ENCODE assay signal across 26 cellular contexts in the genomic region with DNA sequence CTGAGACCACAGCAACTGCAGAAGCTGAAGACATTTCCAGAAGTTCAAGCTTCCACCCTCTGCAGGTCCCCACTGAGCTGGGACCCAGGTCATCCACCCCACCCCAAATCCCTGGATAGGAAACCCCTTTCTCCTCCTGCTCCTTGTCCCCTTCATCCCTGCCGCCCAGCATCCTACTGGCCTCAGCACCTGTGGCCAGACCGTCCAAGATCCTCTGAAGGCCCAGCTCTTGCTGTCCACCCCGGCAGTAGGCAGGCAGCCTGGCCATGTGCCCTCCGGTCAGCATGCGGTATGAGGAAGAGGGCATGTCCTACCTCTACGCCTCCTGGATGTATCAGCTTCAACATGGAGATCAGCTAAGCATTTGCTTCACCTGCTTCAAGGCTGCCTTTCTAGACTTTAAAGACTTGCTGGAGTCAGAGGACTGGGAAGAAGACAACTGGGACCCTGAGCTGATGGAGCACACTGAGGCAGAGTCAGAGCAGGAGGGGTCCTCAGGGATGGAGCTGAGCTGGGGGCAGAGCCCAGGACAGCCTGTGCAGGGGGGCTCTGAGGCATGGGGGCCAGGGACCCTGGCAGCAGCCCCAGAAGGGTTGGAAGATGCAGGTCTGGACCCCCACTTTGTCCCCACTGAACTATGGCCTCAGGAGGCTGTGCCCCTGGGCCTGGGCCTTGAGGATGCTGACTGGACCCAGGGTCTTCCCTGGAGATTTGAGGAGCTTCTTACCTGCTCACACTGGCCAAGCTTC. TPM values are rescaled to one million over a fixed set of nuclear protein-coding genes. Genes with fewer than 3 reads are reported as not detected.
DNase-seq lines count a peak whose midpoint lies in the region; ATAC-seq, FAIRE-seq and TF ChIP-seq lines count a peak whose summit lies in the region.
"Had no signal": no experiment of that assay in that cellular context is flagged by ENCODE, and none has a peak within 500 bp of the region (broad histone marks: within the 10 kb centered on the region; RNA-seq: fewer than 3 reads in every experiment).

No MANE protein-coding gene starts in this region.

- CTCF ChIA-PET in Panc1 (lab: Charles Lee) = interaction anchor here (0.6 kb wide), 2 partner anchors 27 to 39 kb away, joined by 3 to 4 read pairs; no protein-coding TSS in a partner anchor
- CTCF ChIA-PET in HepG2 (lab: Yijun Ruan, JAX; ENCODE audit: low intra/inter-chr PET ratio, low total read pairs) = no interaction called here

- H3K27me3 ChIP-seq in Panc1 (ENCODE audit: control insufficient read depth, insufficient read depth, low read length) (no peaks in the 10 kb centered on the region), HepG2 (ENCODE audit: control insufficient read depth in 1 of 2, insufficient read depth in 2 of 2, low read length in 2 of 2) (no peaks in the 10 kb centered on the region)

- peaks cover 25% of the 10 kb centered on the region for H3K27me3 Mint-ChIP-seq in activated CD4-positive, alpha-beta T cell treated with anti-CD3 and anti-CD28 coated beads, Interleukin-2, amount 10 ng/mL, durations not matched to agents 24 days and 14 days
- peaks cover 21% of the 10 kb centered on the region in 2 donors for H3K27me3 Mint-ChIP-seq in stimulated activated naive B cell treated with anti-CD40 and anti-IgM and Interleukin-4, amounts not matched to agents 10 μg/mL and 1 μg/mL and 100 μg/mL, for 72 hours

- no peak overlapping the region for H3K4me3 Mint-ChIP-seq in activated CD4-positive, alpha-beta T cell treated with anti-CD3 and anti-CD28 coated beads, Interleukin-2, amount 10 ng/mL, durations not matched to agents 24 days and 14 days
- no peak overlapping the region for H3K4me3 Mint-ChIP-seq in stimulated activated naive B cell treated with anti-CD40 and anti-IgM and Interleukin-4, amounts not matched to agents 10 μg/mL and 1 μg/mL and 100 μg/mL, for 72 hours

- H3K27ac ChIP-seq in Panc1 (ENCODE audit: low read length) (no peak overlapping the region), HepG2 (ENCODE audit: extremely low read length, insufficient read depth, low read length) (no peak overlapping the region)

- WGBS in HepG2 (ENCODE audit: low lambda C conversion rate) = 78% methylated on average over 6 of the region's 6 CpGs

- FAIRE-seq in HepG2 (lab: Jason Lieb, UNC) = no peak
- FAIRE-seq: GM19239, HTR-8/SVneo had no signal

- in situ Hi-C loops in Panc1 (cut with HindIII; ENCODE audit: low pct_unique_long_range_greater_than_20kb, low sequenced_read_pairs) (no loop called here), HepG2 (cut with HindIII; ENCODE audit: extremely low pct_ligation_motif_present, low pct_unique_long_range_greater_than_20kb) (no loop called here)

- H3K27ac Mint-ChIP-seq in activated CD4-positive, alpha-beta T cell treated with anti-CD3 and anti-CD28 coated beads, Interleukin-2, amount 10 ng/mL, durations not matched to agents 24 days and 14 days = peak overlapping the region; percentile 43
- peak overlapping the region; percentile 37 for H3K27ac Mint-ChIP-seq in stimulated activated naive B cell treated with anti-CD40 and anti-IgM and Interleukin-4, amounts not matched to agents 10 μg/mL and 1 μg/mL and 100 μg/mL, for 72 hours
- H3K27ac Mint-ChIP-seq: IgD-negative memory B cell had no signal

- POLR2A ChIA-PET in Panc1 (lab: Charles Lee) = interaction anchor here (0.8 kb wide), 1 partner anchor 10 kb away, joined by 6 read pairs; no protein-coding TSS in a partner anchor
- POLR2A ChIA-PET in HepG2 (lab: Yijun Ruan, JAX) = interaction anchor here (1.1 to 1.6 kb wide), 2 partner anchors 8 to 14 kb away, joined by 3 to 8 read pairs; no protein-coding TSS in a partner anchor

- no peak for TF ChIP-seq POLR2A in HepG2 (IDR thresholded peaks at IDR 0.05; ENCODE audit: insufficient read depth in 1 of 2, low read depth in 2 of 2, low read length in 2 of 2)

- H3K4me3 ChIP-seq in Panc1 (ENCODE audit: low read depth in 2 of 2, low read length in 2 of 2) (no peak overlapping the region), HepG2 (replicated peaks in 1 of 3; ENCODE audit: insufficient read depth in 1 of 3, low read depth in 2 of 3, low read length in 3 of 3) (no peak overlapping the region)

- H3K36me3 Mint-ChIP-seq in activated CD4-positive, alpha-beta T cell treated with anti-CD3 and anti-CD28 coated beads, Interleukin-2, amount 10 ng/mL, durations not matched to agents 24 days and 14 days (ENCODE audit: low read depth) = no peaks in the 10 kb centered on the region
- peaks cover 0 to 3% of the 10 kb centered on the region in 2 donors for H3K36me3 Mint-ChIP-seq in stimulated activated naive B cell treated with anti-CD40 and anti-IgM and Interleukin-4, amounts not matched to agents 10 μg/mL and 1 μg/mL and 100 μg/mL, for 72 hours
- H3K36me3 Mint-ChIP-seq: IgD-negative memory B cell had no signal

- DNase-seq in activated CD4-positive, alpha-beta T cell treated with anti-CD3 and anti-CD28 coated beads, Interleukin-2, amount 10 ng/mL, durations not matched to agents 24 days and 14 days = no peak
- DNase-seq in activated CD4-positive, alpha-beta T cell treated with anti-CD3 and anti-CD28 coated beads for 1 hour = no peak
- DNase-seq in Panc1 (ENCODE audit: low read depth, low spot score) (no peak), HepG2 (ENCODE audit: low spot score) (no peak), NCI-H526 treated with DMSO at 0.1 percent for 48 hours (lab: John Stamatoyannopoulos, UW) (no peak)
- no peak for DNase-seq in stimulated activated naive B cell treated with anti-CD40 and anti-IgM and Interleukin-4, amounts not matched to agents 10 μg/mL and 1 μg/mL and 100 μg/mL, for 72 hours
- DNase-seq: 8988T; DMS153; GF-D8; HCEC 1CT; Kasumi-1; MM.1S; NCI-H1092; NCI-H1436 treated with DMSO at 0.1 percent for 48 hours; NCI-H2081; NCI-H2171 treated with DMSO at 0.1 percent for 48 hours; NCI-H446; NK-92 treated with Interleukin-12 subunit alpha and Interleukin-12 subunit beta, amount 100 ng/mL, for 24 hours; Right ventricle myocardium superior had no signal

- no peak for TF ChIP-seq RAD21 in HepG2 (CRISPR knock-in tag; IDR thresholded peaks at IDR 0.05)

- no peak overlapping the region for H3K9ac ChIP-seq in HepG2 (ENCODE audit: insufficient read depth, low read depth, low read length)

- no peaks in the 10 kb centered on the region for H3K36me3 ChIP-seq in Panc1 (ENCODE audit: control insufficient read depth, insufficient read depth, low read length)
- no peaks in the 10 kb centered on the region for H3K36me3 ChIP-seq in HepG2 (replicated peaks in 1 of 2; ENCODE audit: control insufficient read depth in 1 of 2, insufficient read depth in 2 of 2, low read length in 2 of 2)

- H3K9me3 ChIP-seq in Panc1 (ENCODE audit: control insufficient read depth, insufficient read depth, low read depth, low read length) = no peaks in the 10 kb centered on the region
- no peaks in the 10 kb centered on the region for H3K9me3 ChIP-seq in HepG2 (ENCODE audit: low read length)

- TF ChIP-seq CTCF in Panc1 (IDR thresholded peaks at IDR 0.05) = no peak
- no peak for TF ChIP-seq CTCF in HepG2 (CRISPR knock-in tag; IDR thresholded peaks at IDR 0.05)

- H3K9me3 Mint-ChIP-seq in activated CD4-positive, alpha-beta T cell treated with anti-CD3 and anti-CD28 coated beads, Interleukin-2, amount 10 ng/mL, durations not matched to agents 24 days and 14 days = peaks cover 6% of the 10 kb centered on the region
- no peaks in the 10 kb centered on the region for H3K9me3 Mint-ChIP-seq in stimulated activated naive B cell treated with anti-CD40 and anti-IgM and Interleukin-4, amounts not matched to agents 10 μg/mL and 1 μg/mL and 100 μg/mL, for 72 hours
- H3K9me3 Mint-ChIP-seq: IgD-negative memory B cell had no signal

- H3K4me2 ChIP-seq in HepG2 (ENCODE audit: low read depth, low read length) = no peak overlapping the region

- ATAC-seq in Panc1 (peak; percentile 39), HepG2 (peak; percentile 12; the same call in 2 of the 3 replicates), GM18502 (IDR thresholded peaks at IDR 0.05; ENCODE audit: poor library complexity, unreplicated experiment) (no peak), HG02885 (IDR thresholded peaks at IDR 0.05; ENCODE audit: poor library complexity, unreplicated experiment) (no peak)
- no peak for ATAC-seq in stimulated activated naive B cell treated with anti-CD40 and anti-IgM and Interleukin-4, amounts not matched to agents 10 μg/mL and 1 μg/mL and 100 μg/mL, for 72 hours (replicated peaks)

- H3K79me2 ChIP-seq in HepG2 (ENCODE audit: insufficient read depth, low read length) = no peaks in the 10 kb centered on the region

- H4K20me1 ChIP-seq in HepG2 (ENCODE audit: insufficient read depth, low read length) = no peaks in the 10 kb centered on the region

- H3K4me1 Mint-ChIP-seq in activated CD4-positive, alpha-beta T cell treated with anti-CD3 and anti-CD28 coated beads, Interleukin-2, amount 10 ng/mL, durations not matched to agents 24 days and 14 days = peaks cover 10% of the 10 kb centered on the region
- peaks cover 6 to 9% of the 10 kb centered on the region in 2 donors for H3K4me1 Mint-ChIP-seq in stimulated activated naive B cell treated with anti-CD40 and anti-IgM and Interleukin-4, amounts not matched to agents 10 μg/mL and 1 μg/mL and 100 μg/mL, for 72 hours

- no peak overlapping the region for H2AFZ ChIP-seq in HepG2 (ENCODE audit: low read length)

- BruUV-seq in Panc1 (replicated peaks; lab: Mats Ljungman, UMichigan) (no TSS peak), HepG2 (replicated peaks; lab: Mats Ljungman, UMichigan) (no TSS peak)

- TF ChIP-seq EP300 in HepG2 (IDR thresholded peaks at IDR 0.05; ENCODE audit: low read depth in 2 of 2, low read length in 2 of 2) (no peak), HepG2 (CRISPR knock-in tag; IDR thresholded peaks at IDR 0.05; ENCODE audit: borderline replicate concordance) (no peak)

- H3K4me1 ChIP-seq in Panc1 (ENCODE audit: control insufficient read depth, insufficient read depth, low read length) = peaks cover 10% of the 10 kb centered on the region; the same call in 1 of the 2 replicates
- H3K4me1 ChIP-seq in HepG2 (ENCODE audit: insufficient read depth, low read length) = peaks cover 51% of the 10 kb centered on the region

- intact Hi-C loops in activated CD4-positive, alpha-beta T cell treated with anti-CD3 and anti-CD28 coated beads, Interleukin-2, amount 10 ng/mL, durations not matched to agents 24 days and 14 days (cut with micrococcal nuclease) = no loop called here
- intact Hi-C loops in Panc1 (cut with micrococcal nuclease; ENCODE audit: unreplicated experiment) = no loop called here
- intact Hi-C loops in HepG2 (cut with micrococcal nuclease; ENCODE audit: unreplicated experiment) = no loop called here

RNA-seq across cellular contexts. Expression of gene TEX19, which starts 3.0 kb away (rescaled TPM):
- 0.09 TPM in 2 replicates for total RNA-seq in activated CD4-positive, alpha-beta T cell treated with anti-CD3 and anti-CD28 coated beads, Interleukin-2, amount 10 ng/mL, durations not matched to agents 24 days and 14 days
- 0.21 TPM for total RNA-seq in Panc1 (2021; ENCODE audit: unreplicated experiment)
- polyA plus RNA-seq in Panc1 (2012; ENCODE audit: insufficient read length) = not detected
- 1.3 and 1.8 TPM in 2 replicates for total RNA-seq in HepG2 (2016; rRNA removed; fragmentation: Illumina TruSeq; extraction: Trizol)
- total RNA-seq in HepG2 (2016; cell fraction: cytosol; rRNA removed; fragmentation: Illumina TruSeq; extraction: Trizol; ENCODE audit: low read depth) = 0.61 and 0.62 TPM in 2 replicates
- 1.6 TPM in 2 replicates for total RNA-seq in HepG2 (2016; cell fraction: insoluble cytoplasmic fraction; rRNA removed; fragmentation: Illumina TruSeq; extraction: Trizol)
- 1.4 and 1.7 TPM in 2 replicates for total RNA-seq in HepG2 (2016; cell fraction: membrane; rRNA removed; fragmentation: Illumina TruSeq; extraction: Trizol)
- 0.31 and 0.50 TPM in 2 replicates for total RNA-seq in HepG2 (2016; cell fraction: nucleus; rRNA removed; fragmentation: Illumina TruSeq; extraction: Trizol)
- 4.9 and 6.0 TPM in 2 replicates for polyA plus RNA-seq in HepG2 (2011; rRNA removed)
- 4.4 and 5.4 TPM in 2 replicates for polyA plus RNA-seq in HepG2 (2011; cell fraction: cytosol; rRNA removed)
- polyA plus RNA-seq in HepG2 (2011; cell fraction: nucleus; rRNA removed) = 1.8 TPM in 2 replicates
- polyA plus RNA-seq in HepG2 (2012) = 3.9 TPM in 2 replicates
- 0.29 and 0.36 TPM in 2 replicates for polyA plus RNA-seq in HepG2 (2016; cell fraction: cytosol; fragmentation: Illumina TruSeq; extraction: Trizol; ENCODE audit: low read depth)
- 1.2 and 1.6 TPM in 2 replicates for polyA plus RNA-seq in HepG2 (2016; cell fraction: insoluble cytoplasmic fraction; fragmentation: Illumina TruSeq; extraction: Trizol; ENCODE audit: low read depth)
- polyA plus RNA-seq in HepG2 (2016; cell fraction: membrane; fragmentation: Illumina TruSeq; extraction: Trizol; ENCODE audit: low read depth) = 0.61 and 0.72 TPM in 2 replicates
- polyA plus RNA-seq in HepG2 (2016; cell fraction: nucleus; fragmentation: Illumina TruSeq; extraction: Trizol; ENCODE audit: insufficient read depth, low read depth) = 0.55 and 1.4 TPM in 2 replicates
- polyA minus RNA-seq in HepG2 (2011; rRNA and poly(A)+ RNA removed; ENCODE audit: low replicate concordance) = 1.6 and 8.6 TPM in 2 replicates
- 1.8 and 2.5 TPM in 2 replicates for polyA minus RNA-seq in HepG2 (2011; cell fraction: cytosol; rRNA and poly(A)+ RNA removed)
- 0.26 and 0.50 TPM in 2 replicates for polyA minus RNA-seq in HepG2 (2011; cell fraction: nucleus; rRNA and poly(A)+ RNA removed)
- total RNA-seq: Right ventricle myocardium superior had no signal

RNA-seq across cellular contexts. Expression of gene UTS2R, which starts 9.5 kb away (rescaled TPM):
- total RNA-seq in activated CD4-positive, alpha-beta T cell treated with anti-CD3 and anti-CD28 coated beads, Interleukin-2, amount 10 ng/mL, durations not matched to agents 24 days and 14 days = 0.14 TPM in 1 of 2 replicates, not detected in the other
- total RNA-seq in Panc1 (2021; ENCODE audit: unreplicated experiment) (0.39 TPM), HepG2 (2016; rRNA removed; fragmentation: Illumina TruSeq; extraction: Trizol) (0.13 TPM in 1 of 2 replicates, not detected in the other)
- 0.16 TPM for polyA plus RNA-seq in Panc1 (2012; ENCODE audit: insufficient read length)
- not detected in 2 replicates for total RNA-seq in HepG2 (2016; cell fraction: cytosol; rRNA removed; fragmentation: Illumina TruSeq; extraction: Trizol; ENCODE audit: low read depth)
- total RNA-seq in HepG2 (2016; cell fraction: insoluble cytoplasmic fraction; rRNA removed; fragmentation: Illumina TruSeq; extraction: Trizol) = 0.11 TPM in 1 of 2 replicates, not detected in the other
- not detected in 2 replicates for total RNA-seq in HepG2 (2016; cell fraction: membrane; rRNA removed; fragmentation: Illumina TruSeq; extraction: Trizol)
- 0.38 TPM in 1 of 2 replicates, not detected in the other for total RNA-seq in HepG2 (2016; cell fraction: nucleus; rRNA removed; fragmentation: Illumina TruSeq; extraction: Trizol)
- polyA plus RNA-seq in HepG2 (2011; rRNA removed) = 0.10 and 0.15 TPM in 2 replicates
- polyA plus RNA-seq in HepG2 (2011; cell fraction: cytosol; rRNA removed) = 0.08 and 0.12 TPM in 2 replicates
- polyA plus RNA-seq in HepG2 (2011; cell fraction: nucleus; rRNA removed) = 1.7 and 2.2 TPM in 2 replicates
- polyA plus RNA-seq in HepG2 (2012) = 0.19 and 0.20 TPM in 2 replicates
- not detected in 2 replicates for polyA plus RNA-seq in HepG2 (2016; cell fraction: cytosol; fragmentation: Illumina TruSeq; extraction: Trizol; ENCODE audit: low read depth)
- polyA plus RNA-seq in HepG2 (2016; cell fraction: insoluble cytoplasmic fraction; fragmentation: Illumina TruSeq; extraction: Trizol; ENCODE audit: low read depth) = 0.17 TPM in 1 of 2 replicates, not detected in the other
- polyA plus RNA-seq in HepG2 (2016; cell fraction: membrane; fragmentation: Illumina TruSeq; extraction: Trizol; ENCODE audit: low read depth) = not detected in 2 replicates
- polyA plus RNA-seq in HepG2 (2016; cell fraction: nucleus; fragmentation: Illumina TruSeq; extraction: Trizol; ENCODE audit: insufficient read depth, low read depth) = not detected in 2 replicates
- 0.32 TPM in 1 of 2 replicates, not detected in the other for polyA minus RNA-seq in HepG2 (2011; rRNA and poly(A)+ RNA removed; ENCODE audit: low replicate concordance)
- polyA minus RNA-seq in HepG2 (2011; cell fraction: cytosol; rRNA and poly(A)+ RNA removed) = not detected in 2 replicates
- polyA minus RNA-seq in HepG2 (2011; cell fraction: nucleus; rRNA and poly(A)+ RNA removed) = 0.50 TPM in 1 of 2 replicates, not detected in the other
- polyA plus RNA-seq: AG04450, IgD-negative memory B cell had no signal

RNA-seq across cellular contexts. Expression of gene SECTM1, which starts 28.5 kb away (rescaled TPM):
- 4.3 and 4.6 TPM in 2 replicates for total RNA-seq in activated CD4-positive, alpha-beta T cell treated with anti-CD3 and anti-CD28 coated beads, Interleukin-2, amount 10 ng/mL, durations not matched to agents 24 days and 14 days
- total RNA-seq in Panc1 (2021; ENCODE audit: unreplicated experiment) (5.4 TPM), HepG2 (2016; rRNA removed; fragmentation: Illumina TruSeq; extraction: Trizol) (2.4 and 5.3 TPM in 2 replicates)
- polyA plus RNA-seq in Panc1 (2012; ENCODE audit: insufficient read length) = 7.3 TPM
- total RNA-seq in HepG2 (2016; cell fraction: cytosol; rRNA removed; fragmentation: Illumina TruSeq; extraction: Trizol; ENCODE audit: low read depth) = 3.3 TPM in 2 replicates
- total RNA-seq in HepG2 (2016; cell fraction: insoluble cytoplasmic fraction; rRNA removed; fragmentation: Illumina TruSeq; extraction: Trizol) = 3.0 and 5.5 TPM in 2 replicates
- 3.8 and 5.6 TPM in 2 replicates for total RNA-seq in HepG2 (2016; cell fraction: membrane; rRNA removed; fragmentation: Illumina TruSeq; extraction: Trizol)
- 6.9 and 7.3 TPM in 2 replicates for total RNA-seq in HepG2 (2016; cell fraction: nucleus; rRNA removed; fragmentation: Illumina TruSeq; extraction: Trizol)
- polyA plus RNA-seq in HepG2 (2011; rRNA removed) = 3.5 and 4.2 TPM in 2 replicates
- 2.7 and 4.2 TPM in 2 replicates for polyA plus RNA-seq in HepG2 (2011; cell fraction: cytosol; rRNA removed)
- 6.7 and 7.1 TPM in 2 replicates for polyA plus RNA-seq in HepG2 (2011; cell fraction: nucleus; rRNA removed)
- 5.0 and 7.2 TPM in 2 replicates for polyA plus RNA-seq in HepG2 (2012)
- 2.6 and 3.4 TPM in 2 replicates for polyA plus RNA-seq in HepG2 (2016; cell fraction: cytosol; fragmentation: Illumina TruSeq; extraction: Trizol; ENCODE audit: low read depth)
- polyA plus RNA-seq in HepG2 (2016; cell fraction: insoluble cytoplasmic fraction; fragmentation: Illumina TruSeq; extraction: Trizol; ENCODE audit: low read depth) = 4.0 and 4.2 TPM in 2 replicates
- 4.3 and 4.7 TPM in 2 replicates for polyA plus RNA-seq in HepG2 (2016; cell fraction: membrane; fragmentation: Illumina TruSeq; extraction: Trizol; ENCODE audit: low read depth)
- polyA plus RNA-seq in HepG2 (2016; cell fraction: nucleus; fragmentation: Illumina TruSeq; extraction: Trizol; ENCODE audit: insufficient read depth, low read depth) = 5.1 and 5.5 TPM in 2 replicates
- 8.8 and 15.0 TPM in 2 replicates for polyA minus RNA-seq in HepG2 (2011; rRNA and poly(A)+ RNA removed; ENCODE audit: low replicate concordance)
- 1.9 and 2.6 TPM in 2 replicates for polyA minus RNA-seq in HepG2 (2011; cell fraction: cytosol; rRNA and poly(A)+ RNA removed)
- polyA minus RNA-seq in HepG2 (2011; cell fraction: nucleus; rRNA and poly(A)+ RNA removed) = 5.0 and 7.3 TPM in 2 replicates
- total RNA-seq: OCI-LY7 had no signal

RNA-seq across cellular contexts. Expression of gene CD7, which starts 44.7 kb away (rescaled TPM):
- total RNA-seq in activated CD4-positive, alpha-beta T cell treated with anti-CD3 and anti-CD28 coated beads, Interleukin-2, amount 10 ng/mL, durations not matched to agents 24 days and 14 days = 413 and 415 TPM in 2 replicates
- total RNA-seq in Panc1 (2021; ENCODE audit: unreplicated experiment) = 0.77 TPM
- 0.27 TPM for polyA plus RNA-seq in Panc1 (2012; ENCODE audit: insufficient read length)
- 29.7 and 67.6 TPM in 2 replicates for total RNA-seq in HepG2 (2016; rRNA removed; fragmentation: Illumina TruSeq; extraction: Trizol)
- 23.3 and 25.5 TPM in 2 replicates for total RNA-seq in HepG2 (2016; cell fraction: cytosol; rRNA removed; fragmentation: Illumina TruSeq; extraction: Trizol; ENCODE audit: low read depth)
- 24.7 and 74.3 TPM in 2 replicates for total RNA-seq in HepG2 (2016; cell fraction: insoluble cytoplasmic fraction; rRNA removed; fragmentation: Illumina TruSeq; extraction: Trizol)
- 36.8 and 47.2 TPM in 2 replicates for total RNA-seq in HepG2 (2016; cell fraction: membrane; rRNA removed; fragmentation: Illumina TruSeq; extraction: Trizol)
- total RNA-seq in HepG2 (2016; cell fraction: nucleus; rRNA removed; fragmentation: Illumina TruSeq; extraction: Trizol) = 53.2 and 64.7 TPM in 2 replicates
- 72.7 and 76.4 TPM in 2 replicates for polyA plus RNA-seq in HepG2 (2011; rRNA removed)
- 34.4 and 89.4 TPM in 2 replicates for polyA plus RNA-seq in HepG2 (2011; cell fraction: cytosol; rRNA removed)
- polyA plus RNA-seq in HepG2 (2011; cell fraction: nucleus; rRNA removed) = 127 and 155 TPM in 2 replicates
- polyA plus RNA-seq in HepG2 (2012) = 46.2 and 62.8 TPM in 2 replicates
- 56.5 and 63.8 TPM in 2 replicates for polyA plus RNA-seq in HepG2 (2016; cell fraction: cytosol; fragmentation: Illumina TruSeq; extraction: Trizol; ENCODE audit: low read depth)
- polyA plus RNA-seq in HepG2 (2016; cell fraction: insoluble cytoplasmic fraction; fragmentation: Illumina TruSeq; extraction: Trizol; ENCODE audit: low read depth) = 56.7 and 68.4 TPM in 2 replicates
- 78.3 and 78.6 TPM in 2 replicates for polyA plus RNA-seq in HepG2 (2016; cell fraction: membrane; fragmentation: Illumina TruSeq; extraction: Trizol; ENCODE audit: low read depth)
- polyA plus RNA-seq in HepG2 (2016; cell fraction: nucleus; fragmentation: Illumina TruSeq; extraction: Trizol; ENCODE audit: insufficient read depth, low read depth) = 226 and 244 TPM in 2 replicates
- 43.3 TPM in 1 of 2 replicates, not detected in the other for polyA minus RNA-seq in HepG2 (2011; rRNA and poly(A)+ RNA removed; ENCODE audit: low replicate concordance)
- 31.0 and 32.1 TPM in 2 replicates for polyA minus RNA-seq in HepG2 (2011; cell fraction: cytosol; rRNA and poly(A)+ RNA removed)
- 7.9 and 8.8 TPM in 2 replicates for polyA minus RNA-seq in HepG2 (2011; cell fraction: nucleus; rRNA and poly(A)+ RNA removed)
- total RNA-seq: OCI-LY7 had no signal

RNA-seq across cellular contexts. Expression of gene HEXD, which starts 56.1 kb away (rescaled TPM):
- total RNA-seq in activated CD4-positive, alpha-beta T cell treated with anti-CD3 and anti-CD28 coated beads, Interleukin-2, amount 10 ng/mL, durations not matched to agents 24 days and 14 days = 33.1 and 36.0 TPM in 2 replicates
- total RNA-seq in Panc1 (2021; ENCODE audit: unreplicated experiment) (25.6 TPM), HepG2 (2016; rRNA removed; fragmentation: Illumina TruSeq; extraction: Trizol) (12.4 and 22.3 TPM in 2 replicates)
- polyA plus RNA-seq in Panc1 (2012; ENCODE audit: insufficient read length) = 34.0 TPM
- total RNA-seq in HepG2 (2016; cell fraction: cytosol; rRNA removed; fragmentation: Illumina TruSeq; extraction: Trizol; ENCODE audit: low read depth) = 6.5 and 7.4 TPM in 2 replicates
- 9.5 and 21.5 TPM in 2 replicates for total RNA-seq in HepG2 (2016; cell fraction: insoluble cytoplasmic fraction; rRNA removed; fragmentation: Illumina TruSeq; extraction: Trizol)
- 8.1 and 9.0 TPM in 2 replicates for total RNA-seq in HepG2 (2016; cell fraction: membrane; rRNA removed; fragmentation: Illumina TruSeq; extraction: Trizol)
- 22.1 and 27.5 TPM in 2 replicates for total RNA-seq in HepG2 (2016; cell fraction: nucleus; rRNA removed; fragmentation: Illumina TruSeq; extraction: Trizol)
- polyA plus RNA-seq in HepG2 (2011; rRNA removed) = 41.8 and 63.2 TPM in 2 replicates
- 20.9 and 28.4 TPM in 2 replicates for polyA plus RNA-seq in HepG2 (2011; cell fraction: cytosol; rRNA removed)
- 726 and 860 TPM in 2 replicates for polyA plus RNA-seq in HepG2 (2011; cell fraction: nucleus; rRNA removed)
- 33.2 and 40.0 TPM in 2 replicates for polyA plus RNA-seq in HepG2 (2012)
- polyA plus RNA-seq in HepG2 (2016; cell fraction: cytosol; fragmentation: Illumina TruSeq; extraction: Trizol; ENCODE audit: low read depth) = 5.4 and 7.5 TPM in 2 replicates
- 16.9 and 19.6 TPM in 2 replicates for polyA plus RNA-seq in HepG2 (2016; cell fraction: insoluble cytoplasmic fraction; fragmentation: Illumina TruSeq; extraction: Trizol; ENCODE audit: low read depth)
- polyA plus RNA-seq in HepG2 (2016; cell fraction: membrane; fragmentation: Illumina TruSeq; extraction: Trizol; ENCODE audit: low read depth) = 6.9 and 9.6 TPM in 2 replicates
- 83.7 and 89.3 TPM in 2 replicates for polyA plus RNA-seq in HepG2 (2016; cell fraction: nucleus; fragmentation: Illumina TruSeq; extraction: Trizol; ENCODE audit: insufficient read depth, low read depth)
- 14.8 and 25.5 TPM in 2 replicates for polyA minus RNA-seq in HepG2 (2011; rRNA and poly(A)+ RNA removed; ENCODE audit: low replicate concordance)
- 12.8 and 13.5 TPM in 2 replicates for polyA minus RNA-seq in HepG2 (2011; cell fraction: cytosol; rRNA and poly(A)+ RNA removed)
- 52.1 and 55.8 TPM in 2 replicates for polyA minus RNA-seq in HepG2 (2011; cell fraction: nucleus; rRNA and poly(A)+ RNA removed)

Comparison
In these comparisons a context has a peak if more than half of its experiments do, and no peak if none do; other contexts are left out.
1. ATAC-seq: peak in Panc1 (single experiment) and HepG2 (single experiment); none in stimulated activated naive B cell treated with anti-CD40 and anti-IgM and Interleukin-4, amounts not matched to agents 10 μg/mL and 1 μg/mL and 100 μg/mL, for 72 hours (0 of 2), GM18502 (single experiment) and HG02885 (single experiment).